ENCODE assay signal across 8 cellular contexts in genomic region chr12:93142881-93143280, GRCh38.
"Had no signal": no experiment of that assay in that cellular context is flagged by ENCODE, and none has a peak within 500 bp of the region (broad histone marks: within the 10 kb centered on the region; RNA-seq: fewer than 3 reads in every experiment).

No MANE protein-coding gene starts in this region.

- DNase-seq: GDM1, GF-D8 had no signal

- H3K4me3 ChIP-seq: GM12878 had no signal

- FAIRE-seq: G401.6, GM12878, GM12891, GM12892, GM18507, GM19239 had no signal

- ATAC-seq: GM12878 had no signal
